ENCODE assay signal across 1 cellular context in genomic region chr4:143711543-143712159, GRCh38.
TF ChIP-seq lines count a peak whose summit lies in the region.

No MANE protein-coding gene starts in this region.

TF ChIP-seq in GM23338, 12 proteins besides CTCF, POLR2A, EP300 and RAD21:
- TF ChIP-seq, protein P1, sequence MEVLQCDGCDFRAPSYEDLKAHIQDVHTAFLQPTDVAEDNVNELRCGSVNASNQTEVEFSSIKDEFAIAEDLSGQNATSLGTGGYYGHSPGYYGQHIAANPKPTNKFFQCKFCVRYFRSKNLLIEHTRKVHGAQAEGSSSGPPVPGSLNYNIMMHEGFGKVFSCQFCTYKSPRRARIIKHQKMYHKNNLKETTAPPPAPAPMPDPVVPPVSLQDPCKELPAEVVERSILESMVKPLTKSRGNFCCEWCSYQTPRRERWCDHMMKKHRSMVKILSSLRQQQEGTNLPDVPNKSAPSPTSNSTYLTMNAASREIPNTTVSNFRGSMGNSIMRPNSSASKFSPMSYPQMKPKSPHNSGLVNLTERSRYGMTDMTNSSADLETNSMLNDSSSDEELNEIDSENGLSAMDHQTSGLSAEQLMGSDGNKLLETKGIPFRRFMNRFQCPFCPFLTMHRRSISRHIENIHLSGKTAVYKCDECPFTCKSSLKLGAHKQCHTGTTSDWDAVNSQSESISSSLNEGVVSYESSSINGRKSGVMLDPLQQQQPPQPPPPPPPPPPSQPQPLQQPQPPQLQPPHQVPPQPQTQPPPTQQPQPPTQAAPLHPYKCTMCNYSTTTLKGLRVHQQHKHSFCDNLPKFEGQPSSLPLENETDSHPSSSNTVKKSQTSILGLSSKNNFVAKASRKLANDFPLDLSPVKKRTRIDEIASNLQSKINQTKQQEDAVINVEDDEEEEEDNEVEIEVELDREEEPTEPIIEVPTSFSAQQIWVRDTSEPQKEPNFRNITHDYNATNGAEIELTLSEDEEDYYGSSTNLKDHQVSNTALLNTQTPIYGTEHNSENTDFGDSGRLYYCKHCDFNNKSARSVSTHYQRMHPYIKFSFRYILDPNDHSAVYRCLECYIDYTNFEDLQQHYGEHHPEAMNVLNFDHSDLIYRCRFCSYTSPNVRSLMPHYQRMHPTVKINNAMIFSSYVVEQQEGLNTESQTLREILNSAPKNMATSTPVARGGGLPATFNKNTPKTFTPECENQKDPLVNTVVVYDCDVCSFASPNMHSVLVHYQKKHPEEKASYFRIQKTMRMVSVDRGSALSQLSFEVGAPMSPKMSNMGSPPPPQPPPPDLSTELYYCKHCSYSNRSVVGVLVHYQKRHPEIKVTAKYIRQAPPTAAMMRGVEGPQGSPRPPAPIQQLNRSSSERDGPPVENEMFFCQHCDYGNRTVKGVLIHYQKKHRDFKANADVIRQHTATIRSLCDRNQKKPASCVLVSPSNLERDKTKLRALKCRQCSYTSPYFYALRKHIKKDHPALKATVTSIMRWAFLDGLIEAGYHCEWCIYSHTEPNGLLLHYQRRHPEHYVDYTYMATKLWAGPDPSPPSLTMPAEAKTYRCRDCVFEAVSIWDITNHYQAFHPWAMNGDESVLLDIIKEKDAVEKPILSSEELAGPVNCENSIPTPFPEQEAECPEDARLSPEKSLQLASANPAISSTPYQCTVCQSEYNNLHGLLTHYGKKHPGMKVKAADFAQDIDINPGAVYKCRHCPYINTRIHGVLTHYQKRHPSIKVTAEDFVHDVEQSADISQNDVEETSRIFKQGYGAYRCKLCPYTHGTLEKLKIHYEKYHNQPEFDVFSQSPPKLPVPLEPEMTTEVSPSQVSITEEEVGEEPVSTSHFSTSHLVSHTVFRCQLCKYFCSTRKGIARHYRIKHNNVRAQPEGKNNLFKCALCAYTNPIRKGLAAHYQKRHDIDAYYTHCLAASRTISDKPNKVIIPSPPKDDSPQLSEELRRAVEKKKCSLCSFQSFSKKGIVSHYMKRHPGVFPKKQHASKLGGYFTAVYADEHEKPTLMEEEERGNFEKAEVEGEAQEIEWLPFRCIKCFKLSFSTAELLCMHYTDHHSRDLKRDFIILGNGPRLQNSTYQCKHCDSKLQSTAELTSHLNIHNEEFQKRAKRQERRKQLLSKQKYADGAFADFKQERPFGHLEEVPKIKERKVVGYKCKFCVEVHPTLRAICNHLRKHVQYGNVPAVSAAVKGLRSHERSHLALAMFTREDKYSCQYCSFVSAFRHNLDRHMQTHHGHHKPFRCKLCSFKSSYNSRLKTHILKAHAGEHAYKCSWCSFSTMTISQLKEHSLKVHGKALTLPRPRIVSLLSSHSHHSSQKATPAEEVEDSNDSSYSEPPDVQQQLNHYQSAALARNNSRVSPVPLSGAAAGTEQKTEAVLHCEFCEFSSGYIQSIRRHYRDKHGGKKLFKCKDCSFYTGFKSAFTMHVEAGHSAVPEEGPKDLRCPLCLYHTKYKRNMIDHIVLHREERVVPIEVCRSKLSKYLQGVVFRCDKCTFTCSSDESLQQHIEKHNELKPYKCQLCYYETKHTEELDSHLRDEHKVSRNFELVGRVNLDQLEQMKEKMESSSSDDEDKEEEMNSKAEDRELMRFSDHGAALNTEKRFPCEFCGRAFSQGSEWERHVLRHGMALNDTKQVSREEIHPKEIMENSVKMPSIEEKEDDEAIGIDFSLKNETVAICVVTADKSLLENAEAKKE (CRISPR knock-in tag; IDR thresholded peaks at IDR 0.05): no peak
- TF ChIP-seq ZNF331 (CRISPR knock-in tag; IDR thresholded peaks at IDR 0.05; ENCODE audit: low read depth): no peak
TF ChIP-seq in GM23338: peak in this region for 0.
